1 cellular context compared by ENCODE assay signal in genomic region chr12:88922816-88923215, GRCh38.
TF ChIP-seq lines count a peak whose summit lies in the region.

No MANE protein-coding gene starts in this region.

TF ChIP-seq in HCT116, 20 proteins besides CTCF, POLR2A, EP300 and RAD21 (continued from another document):
- no peak for TF ChIP-seq ATF3 (IDR thresholded peaks at IDR 0.05)
- no peak for TF ChIP-seq CBX3 (IDR thresholded peaks at IDR 0.05; ENCODE audit: low read depth)
- no peak for TF ChIP-seq ELF1 (IDR thresholded peaks at IDR 0.05; ENCODE audit: borderline replicate concordance, low read depth)
- TF ChIP-seq SRF (IDR thresholded peaks at IDR 0.05; ENCODE audit: low read depth) = no peak
- TF ChIP-seq EZH2phosphoT487 (IDR thresholded peaks at IDR 0.05; ENCODE audit: borderline replicate concordance) = no peak
- 0 out of 2 replicates have a peak, but pooled peaks have one; percentile 9 for TF ChIP-seq FOSL1 (IDR thresholded peaks at IDR 0.05; ENCODE audit: low read depth)
